In the genomic region with DNA sequence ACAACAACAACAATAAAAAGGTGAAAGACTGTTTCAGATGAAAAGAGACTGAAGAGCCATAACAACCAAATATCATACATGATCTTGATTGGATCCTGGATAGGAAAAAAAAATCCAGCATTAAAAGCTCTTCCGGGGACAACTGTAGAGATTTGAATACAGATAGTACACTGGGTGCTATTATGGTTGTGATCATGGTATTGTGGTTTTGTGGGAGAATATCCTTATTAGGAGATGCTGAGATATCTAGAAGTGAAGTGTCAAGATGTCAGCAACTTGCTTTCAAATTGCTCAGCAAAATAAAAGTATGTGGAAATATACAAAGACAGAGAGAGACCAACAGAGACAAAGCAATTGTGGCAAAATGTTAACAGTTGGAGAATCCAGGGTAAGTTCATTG, we compare ENCODE assay signal across 1 cellular context.
TF ChIP-seq lines count a peak whose summit lies in the region.

No MANE protein-coding gene starts in this region.

TF ChIP-seq in neural cell, 6 proteins besides CTCF, POLR2A, EP300 and RAD21:
- TF ChIP-seq MXI1 (conservative IDR thresholded peaks at IDR 0.05; ENCODE audit: poor library complexity, severe bottlenecking): no peak
- TF ChIP-seq EZH2 (IDR thresholded peaks at IDR 0.05; ENCODE audit: borderline replicate concordance, insufficient read depth, low read length, poor library complexity, severe bottlenecking): no peak
- TF ChIP-seq, protein P1, sequence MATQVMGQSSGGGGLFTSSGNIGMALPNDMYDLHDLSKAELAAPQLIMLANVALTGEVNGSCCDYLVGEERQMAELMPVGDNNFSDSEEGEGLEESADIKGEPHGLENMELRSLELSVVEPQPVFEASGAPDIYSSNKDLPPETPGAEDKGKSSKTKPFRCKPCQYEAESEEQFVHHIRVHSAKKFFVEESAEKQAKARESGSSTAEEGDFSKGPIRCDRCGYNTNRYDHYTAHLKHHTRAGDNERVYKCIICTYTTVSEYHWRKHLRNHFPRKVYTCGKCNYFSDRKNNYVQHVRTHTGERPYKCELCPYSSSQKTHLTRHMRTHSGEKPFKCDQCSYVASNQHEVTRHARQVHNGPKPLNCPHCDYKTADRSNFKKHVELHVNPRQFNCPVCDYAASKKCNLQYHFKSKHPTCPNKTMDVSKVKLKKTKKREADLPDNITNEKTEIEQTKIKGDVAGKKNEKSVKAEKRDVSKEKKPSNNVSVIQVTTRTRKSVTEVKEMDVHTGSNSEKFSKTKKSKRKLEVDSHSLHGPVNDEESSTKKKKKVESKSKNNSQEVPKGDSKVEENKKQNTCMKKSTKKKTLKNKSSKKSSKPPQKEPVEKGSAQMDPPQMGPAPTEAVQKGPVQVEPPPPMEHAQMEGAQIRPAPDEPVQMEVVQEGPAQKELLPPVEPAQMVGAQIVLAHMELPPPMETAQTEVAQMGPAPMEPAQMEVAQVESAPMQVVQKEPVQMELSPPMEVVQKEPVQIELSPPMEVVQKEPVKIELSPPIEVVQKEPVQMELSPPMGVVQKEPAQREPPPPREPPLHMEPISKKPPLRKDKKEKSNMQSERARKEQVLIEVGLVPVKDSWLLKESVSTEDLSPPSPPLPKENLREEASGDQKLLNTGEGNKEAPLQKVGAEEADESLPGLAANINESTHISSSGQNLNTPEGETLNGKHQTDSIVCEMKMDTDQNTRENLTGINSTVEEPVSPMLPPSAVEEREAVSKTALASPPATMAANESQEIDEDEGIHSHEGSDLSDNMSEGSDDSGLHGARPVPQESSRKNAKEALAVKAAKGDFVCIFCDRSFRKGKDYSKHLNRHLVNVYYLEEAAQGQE (IDR thresholded peaks at IDR 0.05; ENCODE audit: borderline replicate concordance): no peak
- no peak for TF ChIP-seq POLR2AphosphoS5 (IDR thresholded peaks at IDR 0.05)
- TF ChIP-seq TAF1 (IDR thresholded peaks at IDR 0.05; ENCODE audit: low read depth): no peak
- no peak for TF ChIP-seq SMC3 (conservative IDR thresholded peaks at IDR 0.05; ENCODE audit: poor library complexity)
TF ChIP-seq in neural cell: peak in this region for 0.
